Comparison of ENCODE assay signal across 20 cellular contexts in the genomic region with DNA sequence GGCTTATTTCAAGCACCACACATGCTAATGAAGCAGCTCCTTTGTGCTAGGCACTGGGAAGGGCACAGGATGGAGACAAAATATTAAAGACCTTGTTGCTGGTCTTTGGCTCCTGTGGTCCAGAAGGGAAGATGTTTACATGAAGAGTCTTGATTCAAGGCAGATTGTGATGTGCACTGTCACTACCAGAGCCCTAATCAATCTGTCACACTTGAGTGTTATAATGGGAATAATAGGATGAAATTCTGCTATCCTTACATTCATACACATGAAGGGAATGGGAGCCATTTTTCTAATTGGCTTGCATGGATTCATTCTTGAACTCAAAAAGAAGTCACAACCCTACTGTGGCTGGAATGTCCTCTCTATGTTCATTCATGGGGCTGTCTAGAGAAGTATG.
"Had no signal": no experiment of that assay in that cellular context is flagged by ENCODE, and none has a peak within 500 bp of the region (broad histone marks: within the 10 kb centered on the region; RNA-seq: fewer than 3 reads in every experiment).

No MANE protein-coding gene starts in this region.

- DNase-seq: dermis blood vessel endothelial cell; dorsolateral prefrontal cortex; effector CD4-positive, alpha-beta T cell; effector memory CD4-positive, alpha-beta T cell; esophagus squamous epithelium; foreskin fibroblast; foreskin melanocyte; gastrocnemius medialis; heart left ventricle; hypothalamus; left cardiac atrium; left lung; left ventricle myocardium superior; lower lobe of right lung; mesenchymal stem cell; mucosa of descending colon; naive B cell had no signal

- ATAC-seq: gastrocnemius medialis, heart left ventricle, left cardiac atrium, left lung, left ventricle myocardium superior, lower lobe of right lung, mucosa of descending colon had no signal

- H3K4me3 ChIP-seq: coronary artery, dorsolateral prefrontal cortex, esophagus squamous epithelium, gastrocnemius medialis, heart left ventricle, hepatocyte, left lung, lower lobe of right lung, mucosa of descending colon had no signal

- H3K36me3 Mint-ChIP-seq: mesothelial cell of epicardium, naive B cell had no signal

- H3K4me1 ChIP-seq: esophagus squamous epithelium, heart left ventricle, lower lobe of right lung had no signal

- H3K27ac Mint-ChIP-seq: mesothelial cell of epicardium had no signal

- H3K4me3 Mint-ChIP-seq: mesothelial cell of epicardium, naive B cell had no signal

- H3K27ac ChIP-seq: coronary artery, dorsolateral prefrontal cortex, esophagus squamous epithelium, gastrocnemius medialis, heart left ventricle, hepatocyte, left lung, lower lobe of right lung had no signal

- H3K4me1 Mint-ChIP-seq: mesothelial cell of epicardium, naive B cell had no signal

- H3K9me3 ChIP-seq: esophagus squamous epithelium, gastrocnemius medialis, left lung, lower lobe of right lung, mucosa of descending colon had no signal

- H3K27me3 ChIP-seq: dorsolateral prefrontal cortex, esophagus squamous epithelium, gastrocnemius medialis, heart left ventricle, hepatocyte, left lung had no signal

- H3K36me3 ChIP-seq: esophagus squamous epithelium, gastrocnemius medialis, heart left ventricle, left lung, lower lobe of right lung had no signal
